ENCODE assay signal across 10 cellular contexts in the genomic region with DNA sequence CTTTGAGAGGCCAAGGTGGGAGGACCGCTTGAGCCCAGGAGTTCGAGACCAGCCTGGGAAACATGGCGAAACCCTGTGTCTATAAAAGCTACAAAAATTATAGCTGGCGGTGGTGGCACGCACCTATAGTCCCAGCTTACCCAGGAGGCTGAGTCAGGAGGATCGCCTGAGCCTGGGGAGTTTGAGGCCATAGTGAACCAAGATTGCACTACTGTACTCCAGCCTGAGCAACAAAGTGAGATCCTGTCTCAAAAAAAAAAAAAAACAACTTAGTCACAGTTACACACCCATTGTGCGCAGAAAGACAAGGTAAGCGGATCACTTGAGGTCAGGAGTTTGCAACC. TPM values are rescaled to one million over a fixed set of nuclear protein-coding genes. Genes with fewer than 3 reads are reported as not detected.
DNase-seq lines count a peak whose midpoint lies in the region; ATAC-seq and TF ChIP-seq lines count a peak whose summit lies in the region.
"Had no signal": no experiment of that assay in that cellular context is flagged by ENCODE, and none has a peak within 500 bp of the region (broad histone marks: within the 10 kb centered on the region; RNA-seq: fewer than 3 reads in every experiment).

No MANE protein-coding gene starts in this region.

- H4K20me1 ChIP-seq in OCI-LY3 (ENCODE audit: insufficient read depth, low read length), result no peaks in the 10 kb centered on the region
- no peaks in the 10 kb centered on the region for H4K20me1 ChIP-seq in PC-9 (ENCODE audit: insufficient read depth)

- H3K27ac ChIP-seq in CD4-positive, alpha-beta T cell (ENCODE audit: low read depth, low read length), result peak overlapping the region; percentile 87
- H3K27ac ChIP-seq in OCI-LY3 (ENCODE audit: low read length) (peak overlapping the region; percentile 69), PC-9 (no peak overlapping the region)
- H3K27ac ChIP-seq: sigmoid colon had no signal

- H3K36me3 ChIP-seq in OCI-LY3 (replicated peaks; ENCODE audit: low read depth, low read length) (peaks cover 8% of the 10 kb centered on the region), PC-9 (ENCODE audit: low read depth) (no peaks in the 10 kb centered on the region)
- H3K36me3 ChIP-seq: sigmoid colon had no signal

- no TSS peak for BruUV-seq in PC-9 (replicated peaks; lab: Mats Ljungman, UMichigan)

- H3K4me1 ChIP-seq in OCI-LY3 (ENCODE audit: low read length) (peaks cover 12% of the 10 kb centered on the region), PC-9 (replicated peaks; ENCODE audit: insufficient read depth) (peaks cover 11% of the 10 kb centered on the region; the same call in 1 of the 2 replicates)
- H3K4me1 ChIP-seq: sigmoid colon had no signal

- peaks cover 46% of the 10 kb centered on the region for H3K4me1 Mint-ChIP-seq in CD4-positive, alpha-beta T cell (ENCODE audit: low read depth)
- H3K4me1 Mint-ChIP-seq in memory B cell, result peaks cover 24% of the 10 kb centered on the region

- no peak for TF ChIP-seq CTCF in CD4-positive, alpha-beta T cell (IDR thresholded peaks at IDR 0.05)
- TF ChIP-seq CTCF in OCI-LY3 (IDR thresholded peaks at IDR 0.05; ENCODE audit: low read depth, low read length) (no peak), PC-9 (conservative IDR thresholded peaks at IDR 0.05) (no peak; the same call in 1 of the 2 replicates)

- DNase-seq in CD4-positive, alpha-beta T cell, result no peak
- no peak for DNase-seq in memory B cell (ENCODE audit: low spot score in 2 of 2)
- no peak for DNase-seq in PC-9
- no peak for DNase-seq in NCI-H446 treated with DMSO at 0.1 percent for 48 hours (lab: John Stamatoyannopoulos, UW)
- DNase-seq: NCI-H2171 treated with DMSO at 0.1 percent for 48 hours, sigmoid colon had no signal

- intact Hi-C loops in CD4-positive, alpha-beta T cell (cut with DNase I, micrococcal nuclease), result no loop called here
- intact Hi-C loops in PC-9 (cut with micrococcal nuclease; ENCODE audit: unreplicated experiment), result no loop called here

- no peaks in the 10 kb centered on the region for H3K9me3 Mint-ChIP-seq in CD4-positive, alpha-beta T cell
- no peaks in the 10 kb centered on the region for H3K9me3 Mint-ChIP-seq in memory B cell
- H3K9me3 Mint-ChIP-seq: WTC11 had no signal

- no peaks in the 10 kb centered on the region for H3K27me3 Mint-ChIP-seq in CD4-positive, alpha-beta T cell
- H3K27me3 Mint-ChIP-seq in memory B cell, result no peaks in the 10 kb centered on the region

- no peaks in the 10 kb centered on the region for H3K9me3 ChIP-seq in CD4-positive, alpha-beta T cell (ENCODE audit: control insufficient read depth, low read length)
- H3K9me3 ChIP-seq in OCI-LY3 (ENCODE audit: insufficient read depth, low read length), result no peaks in the 10 kb centered on the region
- H3K9me3 ChIP-seq in PC-9 (ENCODE audit: insufficient read depth, low read depth), result no peaks in the 10 kb centered on the region
- H3K9me3 ChIP-seq: sigmoid colon had no signal

- H3K4me3 Mint-ChIP-seq in CD4-positive, alpha-beta T cell, result peak overlapping the region; percentile 89
- H3K4me3 Mint-ChIP-seq in memory B cell, result peak overlapping the region; percentile 93
- H3K4me3 Mint-ChIP-seq: WTC11 had no signal

- POLR2A ChIA-PET in CD4-positive, alpha-beta T cell (lab: Charles Lee), result interaction anchor here (1.1 to 2.0 kb wide), 8 partner anchors 13 to 1147 kb away, joined by 3 to 10 read pairs (median 4); a partner anchor contains a TSS
- POLR2A ChIA-PET in PC-9 (lab: Charles Lee; ENCODE audit: unreplicated experiment), result no interaction called here

- CTCF ChIA-PET in CD4-positive, alpha-beta T cell (lab: Charles Lee), result interaction anchor here (0.8 to 2.3 kb wide), 2 partner anchors 23 to 35 kb away, joined by 4 to 5 read pairs; no protein-coding TSS in a partner anchor
- CTCF ChIA-PET in PC-9 (lab: Charles Lee), result no interaction called here

- peak overlapping the region; percentile 98 for H3K27ac Mint-ChIP-seq in CD4-positive, alpha-beta T cell
- peak overlapping the region; percentile 91 for H3K27ac Mint-ChIP-seq in memory B cell
- H3K27ac Mint-ChIP-seq: WTC11 had no signal

- H3K9me2 ChIP-seq in PC-9 (ENCODE audit: insufficient read depth), result no peaks in the 10 kb centered on the region

- H3K4me3 ChIP-seq in OCI-LY3 (ENCODE audit: low read length) (peak overlapping the region; percentile 78), PC-9 (no peak overlapping the region)

- peak overlapping the region; percentile 84 for H2AFZ ChIP-seq in OCI-LY3 (ENCODE audit: low read depth, low read length)
- H2AFZ ChIP-seq in PC-9, result no peak overlapping the region

- H3K36me3 Mint-ChIP-seq in CD4-positive, alpha-beta T cell (ENCODE audit: low read depth), result peaks cover 21% of the 10 kb centered on the region
- peaks cover 2% of the 10 kb centered on the region for H3K36me3 Mint-ChIP-seq in memory B cell
- H3K36me3 Mint-ChIP-seq: WTC11 had no signal

- peak; percentile 24 for ATAC-seq in CD4-positive, alpha-beta T cell (ENCODE audit: poor library complexity)
- ATAC-seq in memory B cell (ENCODE audit: low read depth) (no peak), HG02870 (IDR thresholded peaks at IDR 0.05; ENCODE audit: unreplicated experiment) (no peak)

- H3F3A ChIP-seq in PC-9 (ENCODE audit: insufficient read depth, low read depth), result peaks cover 5% of the 10 kb centered on the region; the same call in 1 of the 2 replicates

- peak overlapping the region; percentile 87 for H3K4me2 ChIP-seq in OCI-LY3 (ENCODE audit: low read length)
- no peak overlapping the region for H3K4me2 ChIP-seq in PC-9

- H3K9ac ChIP-seq in OCI-LY3 (ENCODE audit: low read length), result peak overlapping the region; percentile 94

- H3K79me2 ChIP-seq in OCI-LY3 (ENCODE audit: low read length) (peaks cover 24% of the 10 kb centered on the region), PC-9 (ENCODE audit: low read depth) (no peaks in the 10 kb centered on the region)

- no peaks in the 10 kb centered on the region for H3K27me3 ChIP-seq in CD4-positive, alpha-beta T cell (ENCODE audit: control insufficient read depth, insufficient read depth, low read length)
- no peaks in the 10 kb centered on the region for H3K27me3 ChIP-seq in OCI-LY3 (ENCODE audit: low read depth, low read length)
- no peaks in the 10 kb centered on the region for H3K27me3 ChIP-seq in PC-9 (ENCODE audit: insufficient read depth, low read depth)

RNA-seq across cellular contexts. Expression of a gene that starts 0.7 kb away (rescaled TPM):
- 100 to 1,000 TPM; 111 to 118 TPM for total RNA-seq in CD4-positive, alpha-beta T cell
- not detected in 2 replicates for total RNA-seq in PC-9 (2021)

RNA-seq across cellular contexts. Expression of a gene that starts 18.2 kb away (rescaled TPM):
- total RNA-seq in CD4-positive, alpha-beta T cell, result 1 to 10 TPM; 7.9 to 9.4 TPM
- 36.4 and 40.6 TPM in 2 replicates for total RNA-seq in PC-9 (2021)
- total RNA-seq: Right ventricle myocardium inferior had no signal

RNA-seq across cellular contexts. Expression of a gene that starts 19.8 kb away (rescaled TPM):
- under 1 TPM; 0.53 to 0.88 TPM for total RNA-seq in CD4-positive, alpha-beta T cell
- total RNA-seq in PC-9 (2021), result not detected in 2 replicates

RNA-seq across cellular contexts. Expression of a gene that starts 22.7 kb away (rescaled TPM):
- total RNA-seq in CD4-positive, alpha-beta T cell, result 10 to 100 TPM; 10.5 to 10.8 TPM
- 57.5 and 59.5 TPM in 2 replicates for total RNA-seq in PC-9 (2021)

RNA-seq across cellular contexts. Expression of a gene that starts 48.5 kb away (rescaled TPM):
- total RNA-seq in CD4-positive, alpha-beta T cell, result 1 to 10 TPM; 1.5 to 1.8 TPM
- total RNA-seq in PC-9 (2021), result 8.4 and 11.2 TPM in 2 replicates

Comparison
In these comparisons a context has a peak if more than half of its experiments do, and no peak if none do; other contexts are left out.
1. RNA of a gene that starts 0.7 kb away (total RNA-seq): 111 to 118 TPM in CD4-positive, alpha-beta T cell; not detected in PC-9; every median in the first group is over 100 times any median in the second.